10 cellular contexts compared by ENCODE assay signal in the genomic region with DNA sequence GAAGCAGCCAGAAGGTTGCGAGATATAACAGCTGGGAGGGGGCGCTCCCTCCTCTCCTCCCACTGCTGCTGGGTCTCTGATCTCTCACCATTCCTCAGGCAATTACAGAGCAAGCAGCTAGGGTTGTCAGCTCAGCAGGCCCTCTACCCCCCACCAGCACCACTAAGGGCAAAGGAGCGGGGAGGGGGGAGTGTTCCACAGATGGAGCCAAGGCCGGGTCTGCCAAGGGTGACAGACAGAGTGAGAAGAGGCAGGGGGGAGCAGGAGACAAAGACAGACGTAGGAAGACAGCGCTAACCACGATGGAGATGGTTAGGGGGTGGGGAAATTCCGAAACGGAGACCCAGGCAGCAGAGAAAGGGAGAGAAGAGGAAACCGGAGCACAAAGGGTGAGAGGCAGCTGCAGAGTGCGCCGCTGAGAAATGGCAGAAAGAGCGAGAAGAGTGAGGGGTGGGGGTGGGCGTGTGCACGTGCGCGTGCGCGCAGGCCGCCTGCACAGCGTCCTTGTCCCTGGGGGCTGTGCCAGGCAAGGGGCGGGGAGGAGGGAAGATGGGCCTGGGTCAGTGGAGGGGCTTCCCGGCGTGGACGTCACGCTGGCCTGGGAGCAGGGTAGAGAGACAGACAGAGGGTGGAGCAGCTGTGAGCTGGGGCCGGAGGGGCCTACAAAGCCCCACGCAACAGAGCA. TPM values are rescaled to one million over a fixed set of nuclear protein-coding genes. Genes with fewer than 3 reads are reported as not detected.
DNase-seq lines count a peak whose midpoint lies in the region; ATAC-seq lines count a peak whose summit lies in the region.
"Had no signal": no experiment of that assay in that cellular context is flagged by ENCODE, and none has a peak within 500 bp of the region (broad histone marks: within the 10 kb centered on the region; RNA-seq: fewer than 3 reads in every experiment).

No MANE protein-coding gene starts in this region.

- DNase-seq in activated effector memory CD4-positive, alpha-beta T cell treated with anti-CD3 and anti-CD28 coated beads, Interleukin-2, amount 50 U/mL, for 16 hours = peak; percentile 64
- no peak for DNase-seq in activated effector memory CD4-positive, alpha-beta T cell treated with Interleukin-2 at 50 U/mL for 16 hours
- DNase-seq in NCI-H2227 treated with DMSO at 0.1 percent for 48 hours (lab: John Stamatoyannopoulos, UW) = peak; percentile 81
- no peak for DNase-seq in effector memory CD8-positive, alpha-beta T cell
- DNase-seq in Right ventricle myocardium superior = no peak
- no peak for DNase-seq in hypothalamus (lab: John Stamatoyannopoulos, UW)
- DNase-seq: Karpas-422, lower lobe of right lung had no signal

- intact Hi-C loops in Right ventricle myocardium superior (cut with DNase I) = no loop called here

- no peak overlapping the region for H3K27ac Mint-ChIP-seq in effector memory CD8-positive, alpha-beta T cell
- H3K27ac Mint-ChIP-seq in stimulated activated memory B cell treated with anti-CD40 and anti-IgM and Interleukin-4, amounts not matched to agents 10 μg/mL and 1 μg/mL and 100 μg/mL, for 72 hours = no peak overlapping the region

- H3K4me1 Mint-ChIP-seq in effector memory CD8-positive, alpha-beta T cell (ENCODE audit: low read depth in 2 of 2) = peaks cover 4% of the 10 kb centered on the region in 2 donors
- peaks cover 32% of the 10 kb centered on the region for H3K4me1 Mint-ChIP-seq in stimulated activated memory B cell treated with anti-CD40 and anti-IgM and Interleukin-4, amounts not matched to agents 10 μg/mL and 1 μg/mL and 100 μg/mL, for 72 hours

- no peak overlapping the region for H3K4me3 Mint-ChIP-seq in effector memory CD8-positive, alpha-beta T cell
- peak overlapping the region; percentile 54 for H3K4me3 Mint-ChIP-seq in stimulated activated memory B cell treated with anti-CD40 and anti-IgM and Interleukin-4, amounts not matched to agents 10 μg/mL and 1 μg/mL and 100 μg/mL, for 72 hours

- H3K9me3 Mint-ChIP-seq in effector memory CD8-positive, alpha-beta T cell = no peaks in the 10 kb centered on the region
- no peaks in the 10 kb centered on the region for H3K9me3 Mint-ChIP-seq in stimulated activated memory B cell treated with anti-CD40 and anti-IgM and Interleukin-4, amounts not matched to agents 10 μg/mL and 1 μg/mL and 100 μg/mL, for 72 hours

- H3K36me3 Mint-ChIP-seq in effector memory CD8-positive, alpha-beta T cell (ENCODE audit: insufficient read depth) = peaks cover 18% of the 10 kb centered on the region
- H3K36me3 Mint-ChIP-seq in stimulated activated memory B cell treated with anti-CD40 and anti-IgM and Interleukin-4, amounts not matched to agents 10 μg/mL and 1 μg/mL and 100 μg/mL, for 72 hours = peaks cover 7% of the 10 kb centered on the region

- peak; percentile 55 for ATAC-seq in effector memory CD8-positive, alpha-beta T cell (replicated peaks)
- peak; percentile 50 for ATAC-seq in stimulated activated memory B cell treated with anti-CD40 and anti-IgM and Interleukin-4, amounts not matched to agents 10 μg/mL and 1 μg/mL and 100 μg/mL, for 72 hours
- ATAC-seq in GM19467 (IDR thresholded peaks at IDR 0.05; ENCODE audit: unreplicated experiment) (no peak), Right ventricle myocardium superior (ENCODE audit: poor library complexity) (no peak)
- ATAC-seq: lower lobe of right lung had no signal

- peaks cover 21 to 77% of the 10 kb centered on the region in 2 donors for H3K27me3 Mint-ChIP-seq in effector memory CD8-positive, alpha-beta T cell
- peaks cover 27% of the 10 kb centered on the region for H3K27me3 Mint-ChIP-seq in stimulated activated memory B cell treated with anti-CD40 and anti-IgM and Interleukin-4, amounts not matched to agents 10 μg/mL and 1 μg/mL and 100 μg/mL, for 72 hours

RNA-seq across cellular contexts. Expression of a gene that starts 6.9 kb away (rescaled TPM):
- total RNA-seq in Right ventricle myocardium superior = 5.3 TPM

RNA-seq across cellular contexts. Expression of a gene that starts 25.4 kb away (rescaled TPM):
- total RNA-seq in Right ventricle myocardium superior = 4.1 TPM

RNA-seq across cellular contexts. Expression of a gene that starts 47.0 kb away (rescaled TPM):
- total RNA-seq in Right ventricle myocardium superior = 10.3 TPM

RNA-seq across cellular contexts. Expression of a gene that starts 48.8 kb away (rescaled TPM):
- total RNA-seq in Right ventricle myocardium superior = 2.6 TPM

RNA-seq across cellular contexts. Expression of a gene that starts 55.7 kb away (rescaled TPM):
- total RNA-seq in Right ventricle myocardium superior = 70.4 TPM

Comparison
In these comparisons a context has a peak if more than half of its experiments do, and no peak if none do; other contexts are left out.
1. DNase-seq: peak in activated effector memory CD4-positive, alpha-beta T cell treated with anti-CD3 and anti-CD28 coated beads, Interleukin-2, amount 50 U/mL, for 16 hours (single experiment) and NCI-H2227 treated with DMSO at 0.1 percent for 48 hours (single experiment); none in activated effector memory CD4-positive, alpha-beta T cell treated with Interleukin-2 at 50 U/mL for 16 hours (single experiment), effector memory CD8-positive, alpha-beta T cell (0 of 3), Right ventricle myocardium superior (single experiment) and hypothalamus (0 of 51).
2. ATAC-seq: peak in effector memory CD8-positive, alpha-beta T cell (single experiment) and stimulated activated memory B cell treated with anti-CD40 and anti-IgM and Interleukin-4, amounts not matched to agents 10 μg/mL and 1 μg/mL and 100 μg/mL, for 72 hours (single experiment); none in GM19467 (single experiment) and Right ventricle myocardium superior (single experiment).